Comparison of ENCODE assay signal across 32 cellular contexts in the genomic region with DNA sequence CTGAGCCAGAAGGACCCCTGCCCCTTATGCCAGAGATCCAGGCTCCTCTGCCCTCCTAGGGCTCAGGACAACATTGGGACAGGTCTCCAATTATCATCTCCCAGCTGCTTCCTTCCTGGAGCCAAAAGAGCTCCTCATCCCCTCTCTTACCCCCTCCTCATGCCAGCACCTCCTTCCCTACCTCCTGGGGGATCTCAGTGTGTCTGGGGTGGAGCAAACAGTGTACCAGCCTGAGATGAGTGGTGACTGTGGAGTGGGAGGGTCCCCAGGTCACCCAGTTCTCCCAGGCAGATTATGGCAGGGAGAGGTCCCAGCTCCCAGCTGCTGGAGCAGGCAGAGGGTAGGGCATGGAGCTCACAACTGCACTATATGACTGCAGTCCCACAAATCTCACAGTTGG. TPM values are rescaled to one million over a fixed set of nuclear protein-coding genes. Genes with fewer than 3 reads are reported as not detected.
"Had no signal": no experiment of that assay in that cellular context is flagged by ENCODE, and none has a peak within 500 bp of the region (broad histone marks: within the 10 kb centered on the region; RNA-seq: fewer than 3 reads in every experiment).

No MANE protein-coding gene starts in this region.

- ATAC-seq: left colon; left lung; lower lobe of right lung; natural killer cell; right cardiac atrium; stimulated activated effector memory CD8-positive, alpha-beta T cell treated with anti-CD3 and anti-CD28 coated beads, Interleukin-12 subunit alpha, Interleukin-12 subunit beta, amount 100 ng/mL, for 72 hours; upper lobe of right lung had no signal

- H3K4me3 ChIP-seq: left lung, lower lobe of right lung, neural progenitor cell, ovary, sigmoid colon, spleen, suprapubic skin, thoracic aorta, tibial artery, upper lobe of right lung had no signal

- H3K36me3 ChIP-seq: left lung, lower lobe of right lung, neural progenitor cell, ovary, sigmoid colon, spleen, suprapubic skin, thoracic aorta, tibial artery, upper lobe of right lung had no signal

- H2AFZ ChIP-seq: neural progenitor cell had no signal

- H3K9me3 Mint-ChIP-seq: immature natural killer cell; mesothelial cell of epicardium; naive B cell; natural killer cell; nephron progenitor cell; neural progenitor cell; stimulated activated effector memory CD8-positive, alpha-beta T cell treated with anti-CD3 and anti-CD28 coated beads, Interleukin-12 subunit alpha, Interleukin-12 subunit beta, amount 100 ng/mL, for 72 hours; stimulated activated naive CD8-positive, alpha-beta T cell treated with anti-CD3 and anti-CD28 coated beads, Interleukin-15, Interleukin-2, amounts not matched to agents 100 ng/mL and 50 ng/mL, for 24 hours had no signal

- H3K9ac ChIP-seq: neural progenitor cell had no signal

- H3K27ac ChIP-seq: left lung, lower lobe of right lung, neural progenitor cell, ovary, sigmoid colon, spleen, suprapubic skin, thoracic aorta, tibial artery, upper lobe of right lung had no signal

- H3K4me3 Mint-ChIP-seq: immature natural killer cell; mesothelial cell of epicardium; naive B cell; natural killer cell; nephron progenitor cell; neural progenitor cell; stimulated activated effector memory CD8-positive, alpha-beta T cell treated with anti-CD3 and anti-CD28 coated beads, Interleukin-12 subunit alpha, Interleukin-12 subunit beta, amount 100 ng/mL, for 72 hours; stimulated activated naive CD8-positive, alpha-beta T cell treated with anti-CD3 and anti-CD28 coated beads, Interleukin-15, Interleukin-2, amounts not matched to agents 100 ng/mL and 50 ng/mL, for 24 hours had no signal

- H3K27ac Mint-ChIP-seq: immature natural killer cell; mesothelial cell of epicardium; naive B cell; natural killer cell; nephron progenitor cell; neural progenitor cell; progenitor cell of endocrine pancreas; stimulated activated effector memory CD8-positive, alpha-beta T cell treated with anti-CD3 and anti-CD28 coated beads, Interleukin-12 subunit alpha, Interleukin-12 subunit beta, amount 100 ng/mL, for 72 hours; stimulated activated naive CD8-positive, alpha-beta T cell treated with anti-CD3 and anti-CD28 coated beads, Interleukin-15, Interleukin-2, amounts not matched to agents 100 ng/mL and 50 ng/mL, for 24 hours had no signal

- H3K36me3 Mint-ChIP-seq: mesothelial cell of epicardium, naive B cell, natural killer cell, neural progenitor cell had no signal

- DNase-seq: hypothalamus; immature natural killer cell; kidney; left colon; left lung; lower lobe of right lung; mammary epithelial cell; mesendoderm; naive B cell; natural killer cell; nephron progenitor cell; ovary; retina; sigmoid colon; small intestine; spleen; stimulated activated CD4-positive, alpha-beta T cell treated with anti-CD3 and anti-CD28 coated beads, Interleukin-4, amount 100 ng/mL, for 24 hours; stimulated activated naive CD4-positive, alpha-beta T cell; tibial artery; trophoblast cell; upper lobe of right lung had no signal

- FAIRE-seq: islet of Langerhans, kidney, small intestine, urothelium cell line had no signal

- H3K9me3 ChIP-seq: left lung, lower lobe of right lung, ovary, sigmoid colon, spleen, suprapubic skin, thoracic aorta, tibial artery, upper lobe of right lung had no signal

- H3K27me3 ChIP-seq: ovary had no signal

- H3K4me2 ChIP-seq: neural progenitor cell had no signal

RNA-seq across cellular contexts. Expression of a gene that starts 23.7 kb away (rescaled TPM):
- total RNA-seq: mononuclear cell, thoracic aorta had no signal
- polyA plus RNA-seq: immature natural killer cell had no signal
